In the genomic region with DNA sequence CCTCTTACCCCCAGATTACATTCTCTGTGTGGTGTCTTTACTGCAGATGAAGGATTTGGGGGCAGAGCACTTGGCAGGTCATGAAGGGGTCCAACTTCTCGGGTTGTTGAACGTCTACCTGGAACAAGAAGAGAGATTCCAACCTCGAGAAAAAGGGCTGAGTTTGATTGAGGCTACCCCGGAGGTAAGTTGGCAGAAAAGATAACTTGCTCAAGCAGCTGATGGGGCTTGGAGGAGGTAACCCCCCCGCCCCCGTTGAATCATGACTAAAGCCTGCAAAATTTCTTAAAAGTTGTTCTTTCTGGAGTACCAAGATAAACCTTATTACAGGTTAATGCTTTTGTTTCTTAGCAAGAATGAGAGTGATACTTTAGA, we compare ENCODE assay signal across 8 cellular contexts. TPM values are rescaled to one million over a fixed set of nuclear protein-coding genes. Genes with fewer than 3 reads are reported as not detected.
A peak's percentile ranks its signal among the peaks of the same experiment; 100 is the strongest.
DNase-seq lines count a peak whose midpoint lies in the region; ATAC-seq and TF ChIP-seq lines count a peak whose summit lies in the region.

No MANE protein-coding gene starts in this region.

- intact Hi-C loops in CD14-positive monocyte (cut with micrococcal nuclease), result loop anchor here (1.0 to 10.0 kb wide), 5 partner anchors 34 to 944 kb away; a partner anchor contains a TSS

- no peaks in the 10 kb centered on the region for H3K27me3 ChIP-seq in Peyer's patch

- no peaks in the 10 kb centered on the region for H3K27me3 Mint-ChIP-seq in CD14-positive monocyte (ENCODE audit: low read depth in 3 of 3)
- no peaks in the 10 kb centered on the region for H3K27me3 Mint-ChIP-seq in nephron progenitor cell (ENCODE audit: low read depth, poor library complexity)

- H3K4me1 Mint-ChIP-seq in CD14-positive monocyte (peaks cover 41% of the 10 kb centered on the region), nephron progenitor cell (peaks cover 64% of the 10 kb centered on the region)

- TF ChIP-seq POLR2A in Peyer's patch (IDR thresholded peaks at IDR 0.05), result no peak

- ATAC-seq in GM19328 (IDR thresholded peaks at IDR 0.05; ENCODE audit: unreplicated experiment) (no peak), GM21737 (IDR thresholded peaks at IDR 0.05; ENCODE audit: unreplicated experiment) (no peak)

- H3K4me3 ChIP-seq in Peyer's patch, result peak overlapping the region; percentile 74 to 97 (median 86)
- H3K4me3 ChIP-seq in coronary artery, result peak overlapping the region; percentile 98

- peak overlapping the region; percentile 99 for H3K4me3 Mint-ChIP-seq in CD14-positive monocyte
- peak overlapping the region; percentile 94 for H3K4me3 Mint-ChIP-seq in nephron progenitor cell

- no peak for DNase-seq in CD14-positive monocyte (ENCODE audit: low spot score)
- DNase-seq in Peyer's patch, result no peak
- no peak for DNase-seq in coronary artery (ENCODE audit: low spot score)
- DNase-seq in nephron progenitor cell, result no peak
- DNase-seq in activated gamma-delta T cell treated with Interleukin-2 at 50 U/mL for 16 hours, result no peak
- DNase-seq in DMS153 treated with DMSO at 0.1 percent for 48 hours (lab: John Stamatoyannopoulos, UW; ENCODE audit: unreplicated experiment), result no peak

- H3K9me3 Mint-ChIP-seq in CD14-positive monocyte (no peaks in the 10 kb centered on the region), nephron progenitor cell (no peaks in the 10 kb centered on the region)

- peaks cover 0 to 38% (median 2%) of the 10 kb centered on the region in 3 donors for H3K36me3 ChIP-seq in Peyer's patch

- peaks cover 0 to 23% (median 5%) of the 10 kb centered on the region in 4 donors for H3K4me1 ChIP-seq in Peyer's patch

- H3K9me3 ChIP-seq in Peyer's patch, result no peaks in the 10 kb centered on the region

- TF ChIP-seq CTCF in CD14-positive monocyte (IDR thresholded peaks at IDR 0.05), result no peak
- peak in 1 of 6 experiments; percentile 22 for TF ChIP-seq CTCF in Peyer's patch (IDR thresholded peaks at IDR 0.05)
- TF ChIP-seq CTCF in coronary artery (IDR thresholded peaks at IDR 0.05), result no peak
- no peak for TF ChIP-seq CTCF in nephron progenitor cell (IDR thresholded peaks at IDR 0.05)

- H3K27ac ChIP-seq in Peyer's patch (peak overlapping the region; percentile 88 to 99 (median 90)), coronary artery (peak overlapping the region; percentile 98 to 99)

- H3K36me3 Mint-ChIP-seq in CD14-positive monocyte (peaks cover 30 to 36% of the 10 kb centered on the region in 2 donors), nephron progenitor cell (ENCODE audit: low read depth) (peaks cover 48% of the 10 kb centered on the region)

- H3K27ac Mint-ChIP-seq in CD14-positive monocyte (peak overlapping the region; percentile 76 to 93 (median 90)), nephron progenitor cell (peak overlapping the region; percentile 36)

RNA-seq across cellular contexts. Expression of a gene that starts 1.5 kb away (rescaled TPM):
- polyA plus RNA-seq in CD14-positive monocyte, result 10 to 100 TPM; 17.6 to 26.4 TPM
- total RNA-seq in Peyer's patch, result 10 to 100 TPM; 19.8 to 29.7 (median 25.8) TPM
